13 cellular contexts compared by ENCODE assay signal in genomic region chr2:197028230-197028629, GRCh38.
DNase-seq lines count a peak whose midpoint lies in the region; ATAC-seq lines count a peak whose summit lies in the region.
"Had no signal": no experiment of that assay in that cellular context is flagged by ENCODE, and none has a peak within 500 bp of the region (broad histone marks: within the 10 kb centered on the region; RNA-seq: fewer than 3 reads in every experiment).

No MANE protein-coding gene starts in this region.

- DNase-seq in activated CD4-positive, alpha-beta memory T cell treated with anti-CD3 and anti-CD28 coated beads for 36 hours, result no peak
- DNase-seq in activated CD4-positive, alpha-beta memory T cell treated with anti-CD3 and anti-CD28 coated beads, Interleukin-2, amount 10 ng/mL, durations not matched to agents 7 days and 5 days, result no peak
- DNase-seq in NCI-H460 (ENCODE audit: extremely low read depth, low read depth) (peak; percentile 57), dermis blood vessel endothelial cell (peak; percentile 82), pulmonary artery endothelial cell (ENCODE audit: low read depth, low spot score) (peak; percentile 52), SKM-1 (lab: John Stamatoyannopoulos, UW; ENCODE audit: unreplicated experiment) (no peak)
- DNase-seq: activated CD4-positive, alpha-beta T cell treated with anti-CD3 and anti-CD28 coated beads for 1 hour; hippocampal formation; NCI-H1436; Peyer's patch; stimulated activated CD4-positive, alpha-beta T cell treated with anti-CD3 and anti-CD28 coated beads, Interleukin-4, amount 100 ng/mL, for 1 hour had no signal

- H3K4me3 Mint-ChIP-seq in activated CD4-positive, alpha-beta memory T cell treated with anti-CD3 and anti-CD28 coated beads for 36 hours, result no peak overlapping the region
- no peak overlapping the region for H3K4me3 Mint-ChIP-seq in activated CD4-positive, alpha-beta memory T cell treated with anti-CD3 and anti-CD28 coated beads, Interleukin-2, amount 10 ng/mL, durations not matched to agents 7 days and 5 days

- H3K36me3 Mint-ChIP-seq in activated CD4-positive, alpha-beta memory T cell treated with anti-CD3 and anti-CD28 coated beads for 36 hours, result peaks cover 58% of the 10 kb centered on the region
- H3K36me3 Mint-ChIP-seq in activated CD4-positive, alpha-beta memory T cell treated with anti-CD3 and anti-CD28 coated beads, Interleukin-2, amount 10 ng/mL, durations not matched to agents 7 days and 5 days (ENCODE audit: low read depth), result peaks cover 74% of the 10 kb centered on the region

- peak overlapping the region; percentile 7 for H3K27ac Mint-ChIP-seq in activated CD4-positive, alpha-beta memory T cell treated with anti-CD3 and anti-CD28 coated beads for 36 hours
- H3K27ac Mint-ChIP-seq in activated CD4-positive, alpha-beta memory T cell treated with anti-CD3 and anti-CD28 coated beads, Interleukin-2, amount 10 ng/mL, durations not matched to agents 7 days and 5 days, result no peak overlapping the region

- POLR2A ChIA-PET in activated CD4-positive, alpha-beta memory T cell treated with anti-CD3 and anti-CD28 coated beads for 36 hours (lab: Charles Lee), result interaction anchor here (1.5 kb wide), 1 partner anchor 9 kb away, joined by 4 read pairs; no protein-coding TSS in a partner anchor
- POLR2A ChIA-PET in activated CD4-positive, alpha-beta memory T cell treated with anti-CD3 and anti-CD28 coated beads, Interleukin-2, amount 10 ng/mL, durations not matched to agents 7 days and 5 days (lab: Charles Lee), result interaction anchor here (1.4 kb wide), 1 partner anchor 12 kb away, joined by 4 read pairs; no protein-coding TSS in a partner anchor

- intact Hi-C loops in activated CD4-positive, alpha-beta memory T cell treated with anti-CD3 and anti-CD28 coated beads for 36 hours (cut with micrococcal nuclease), result no loop called here

- peaks cover 12% of the 10 kb centered on the region for H3K4me1 Mint-ChIP-seq in activated CD4-positive, alpha-beta memory T cell treated with anti-CD3 and anti-CD28 coated beads for 36 hours (ENCODE audit: low read depth)
- peaks cover 25% of the 10 kb centered on the region for H3K4me1 Mint-ChIP-seq in activated CD4-positive, alpha-beta memory T cell treated with anti-CD3 and anti-CD28 coated beads, Interleukin-2, amount 10 ng/mL, durations not matched to agents 7 days and 5 days

- no peaks in the 10 kb centered on the region for H3K9me3 Mint-ChIP-seq in activated CD4-positive, alpha-beta memory T cell treated with anti-CD3 and anti-CD28 coated beads for 36 hours
- H3K9me3 Mint-ChIP-seq in activated CD4-positive, alpha-beta memory T cell treated with anti-CD3 and anti-CD28 coated beads, Interleukin-2, amount 10 ng/mL, durations not matched to agents 7 days and 5 days, result peaks cover 6% of the 10 kb centered on the region

- CTCF ChIA-PET in activated CD4-positive, alpha-beta memory T cell treated with anti-CD3 and anti-CD28 coated beads for 36 hours (lab: Charles Lee), result interaction anchor here (0.8 to 1.3 kb wide), 3 partner anchors 17 to 350 kb away, joined by 3 to 4 read pairs (median 3); no protein-coding TSS in a partner anchor
- CTCF ChIA-PET in activated CD4-positive, alpha-beta memory T cell treated with anti-CD3 and anti-CD28 coated beads, Interleukin-2, amount 10 ng/mL, durations not matched to agents 7 days and 5 days (lab: Charles Lee), result interaction anchor here (0.5 to 2.4 kb wide), 4 partner anchors 16 to 156 kb away, joined by 3 to 5 read pairs (median 4); no protein-coding TSS in a partner anchor

- no peaks in the 10 kb centered on the region for H3K27me3 Mint-ChIP-seq in activated CD4-positive, alpha-beta memory T cell treated with anti-CD3 and anti-CD28 coated beads for 36 hours
- H3K27me3 Mint-ChIP-seq in activated CD4-positive, alpha-beta memory T cell treated with anti-CD3 and anti-CD28 coated beads, Interleukin-2, amount 10 ng/mL, durations not matched to agents 7 days and 5 days, result no peaks in the 10 kb centered on the region

- no peak for ATAC-seq in HG03442 (IDR thresholded peaks at IDR 0.05; ENCODE audit: unreplicated experiment)
- no peak for ATAC-seq in GM21515 (IDR thresholded peaks at IDR 0.05; ENCODE audit: unreplicated experiment)

Comparison
In these comparisons a context has a peak if more than half of its experiments do, and no peak if none do; other contexts are left out.
1. DNase-seq: peak in NCI-H460 (single experiment), dermis blood vessel endothelial cell (single experiment) and pulmonary artery endothelial cell (single experiment); none in activated CD4-positive, alpha-beta memory T cell treated with anti-CD3 and anti-CD28 coated beads for 36 hours (single experiment), activated CD4-positive, alpha-beta memory T cell treated with anti-CD3 and anti-CD28 coated beads, Interleukin-2, amount 10 ng/mL, durations not matched to agents 7 days and 5 days (single experiment) and SKM-1 (single experiment).